12 cellular contexts compared by ENCODE assay signal in the genomic region with DNA sequence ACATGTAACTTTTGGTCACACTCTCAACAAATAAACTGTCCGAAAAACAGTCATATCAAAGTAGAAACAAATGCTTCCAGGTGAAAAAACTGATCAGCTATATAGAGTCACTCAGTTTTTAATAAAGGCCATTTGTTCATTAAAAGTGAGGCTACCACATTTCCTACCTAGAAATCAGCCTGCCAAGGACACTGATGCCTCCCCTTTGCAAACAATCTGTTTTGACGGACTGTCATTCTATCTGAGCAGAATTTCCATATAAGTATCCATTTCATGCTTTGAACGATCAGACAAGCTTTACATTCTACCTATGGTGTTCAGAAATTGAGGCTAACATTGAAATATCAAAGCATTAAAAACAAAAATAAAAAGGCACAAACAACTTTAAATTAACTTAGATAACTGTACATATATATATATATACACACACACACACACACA. TPM values are rescaled to one million over a fixed set of nuclear protein-coding genes. Genes with fewer than 3 reads are reported as not detected.
DNase-seq lines count a peak whose midpoint lies in the region; ATAC-seq, FAIRE-seq and TF ChIP-seq lines count a peak whose summit lies in the region.
"Had no signal": no experiment of that assay in that cellular context is flagged by ENCODE, and none has a peak within 500 bp of the region (broad histone marks: within the 10 kb centered on the region; RNA-seq: fewer than 3 reads in every experiment).

No MANE protein-coding gene starts in this region.

- H3K27ac Mint-ChIP-seq in osteocyte (ENCODE audit: unreplicated experiment), result peak overlapping the region; percentile 95
- H3K27ac Mint-ChIP-seq: progenitor cell of endocrine pancreas had no signal

- peaks cover 54% of the 10 kb centered on the region for H3K4me1 Mint-ChIP-seq in osteocyte (ENCODE audit: unreplicated experiment)

- TF ChIP-seq CTCF in fibroblast of the aortic adventitia (IDR thresholded peaks at IDR 0.05; ENCODE audit: insufficient read depth, low read length) (no peak), osteocyte (IDR thresholded peaks at IDR 0.05) (no peak)

- no peak for FAIRE-seq in small intestine (lab: Jason Lieb, UNC)

- H3K9me3 ChIP-seq in SJSA1 (replicated peaks) (peaks cover 23% of the 10 kb centered on the region), small intestine (ENCODE audit: control insufficient read depth, low read depth) (no peaks in the 10 kb centered on the region)
- H3K9me3 ChIP-seq: BE2C had no signal

- peaks cover 49% of the 10 kb centered on the region for H3K4me1 ChIP-seq in SJSA1 (replicated peaks)
- H3K4me1 ChIP-seq in small intestine (ENCODE audit: control insufficient read depth in 2 of 2, insufficient read depth in 1 of 2, low read depth in 1 of 2, low read length in 1 of 2), result no peaks in the 10 kb centered on the region

- DNase-seq in ACHN (peak; percentile 22), SJSA1 (ENCODE audit: low read depth in 1 of 2, low spot score in 2 of 2) (peak in 1 of 2 experiments; percentile 74), fibroblast of the aortic adventitia (ENCODE audit: low read depth) (peak; percentile 67), osteocyte (ENCODE audit: extremely low spot score, unreplicated experiment) (no peak), small intestine (no peak)
- DNase-seq: activated CD8-positive, alpha-beta memory T cell treated with anti-CD3 and anti-CD28 coated beads for 24 hours; BE2C; NCI-H510A had no signal

- H3K27me3 Mint-ChIP-seq in osteocyte (ENCODE audit: unreplicated experiment), result no peaks in the 10 kb centered on the region
- H3K27me3 Mint-ChIP-seq: progenitor cell of endocrine pancreas had no signal

- H3K36me3 ChIP-seq in SJSA1, result peaks cover 56% of the 10 kb centered on the region
- H3K36me3 ChIP-seq in small intestine (ENCODE audit: control insufficient read depth in 2 of 2, insufficient read depth in 2 of 2, low read length in 2 of 2), result no peaks in the 10 kb centered on the region
- H3K36me3 ChIP-seq: BE2C had no signal

- H3K9me3 Mint-ChIP-seq in osteocyte (ENCODE audit: unreplicated experiment), result no peaks in the 10 kb centered on the region

- in situ Hi-C loops in ACHN (cut with HindIII; ENCODE audit: low pct_ligation_motif_present, low pct_unique_long_range_greater_than_20kb, low sequenced_read_pairs), result no loop called here

- H3K27me3 ChIP-seq in SJSA1 (replicated peaks) (peaks cover 38% of the 10 kb centered on the region), small intestine (ENCODE audit: control insufficient read depth in 2 of 2, insufficient read depth in 2 of 2, low read length in 2 of 2) (peaks cover 0 to under 1% of the 10 kb centered on the region in 2 donors)

- ATAC-seq in HG03520 (IDR thresholded peaks at IDR 0.05; ENCODE audit: unreplicated experiment) (no peak), HG02938 (IDR thresholded peaks at IDR 0.05; ENCODE audit: unreplicated experiment) (no peak), GM19351 (IDR thresholded peaks at IDR 0.05; ENCODE audit: unreplicated experiment) (no peak)

- H3K4me3 Mint-ChIP-seq in osteocyte (ENCODE audit: unreplicated experiment), result peak overlapping the region; percentile 93

- H3K36me3 Mint-ChIP-seq in osteocyte (ENCODE audit: unreplicated experiment), result peaks cover 27% of the 10 kb centered on the region

- H3K27ac ChIP-seq in SJSA1 (peak overlapping the region; percentile 60), small intestine (ENCODE audit: low read depth in 1 of 2, low read length in 1 of 2) (peak overlapping the region in 1 of 2 donors; percentile 61)

- peak overlapping the region; percentile 82 for H3K4me3 ChIP-seq in SJSA1
- peak overlapping the region; percentile 91 for H3K4me3 ChIP-seq in fibroblast of the aortic adventitia (ENCODE audit: low read depth, low read length)
- no peak overlapping the region for H3K4me3 ChIP-seq in small intestine (ENCODE audit: low read depth in 1 of 2, low read length in 2 of 2)

- 79 to 88% (median 83%) methylated on average over 3 of the region's 3 CpGs for WGBS in small intestine, 3 donors

RNA-seq across cellular contexts. Expression of a gene that starts 2.9 kb away (rescaled TPM):
- total RNA-seq in SJSA1 (2014; rRNA removed; shearing (Covaris generic)), result 292 and 364 TPM in 2 replicates
- total RNA-seq in fibroblast of the aortic adventitia (ENCODE audit: low replicate concordance) (15.9 and 118 TPM in 2 replicates), osteocyte (635 and 878 TPM in 2 replicates)
- 10 to 100 TPM in 1 of 3 donors, 1 to 10 TPM in 2; 1.3 to 83.6 (median 3.2) TPM for polyA plus RNA-seq in small intestine

Comparison
In these comparisons a context has a peak if more than half of its experiments do, and no peak if none do; other contexts are left out.
1. DNase-seq: peak in ACHN (single experiment) and fibroblast of the aortic adventitia (single experiment); none in osteocyte (single experiment) and small intestine (single experiment).
2. H3K4me3 ChIP-seq: peak in SJSA1 (single experiment) and fibroblast of the aortic adventitia (single experiment); none in small intestine (0 of 2).